In genomic region chr20:63537525-63538203, GRCh38 we compare ENCODE assay signal across 8 cellular contexts. TPM values are rescaled to one million over a fixed set of nuclear protein-coding genes. Genes with fewer than 3 reads are reported as not detected.
A peak's percentile ranks its signal among the peaks of the same experiment; 100 is the strongest.
DNase-seq lines count a peak whose midpoint lies in the region; ATAC-seq and TF ChIP-seq lines count a peak whose summit lies in the region.

No MANE protein-coding gene starts in this region.

- H3K36me3 ChIP-seq in endodermal cell (ENCODE audit: control insufficient read depth, insufficient read depth, low read length), result no peaks in the 10 kb centered on the region

- ATAC-seq in GM19468 (IDR thresholded peaks at IDR 0.05; ENCODE audit: extremely low read depth, unreplicated experiment), result peak; percentile 77

- H3K4me1 Mint-ChIP-seq in Calu3 (ENCODE audit: low read depth, unreplicated experiment) (peaks cover 60% of the 10 kb centered on the region), endodermal cell (no peaks in the 10 kb centered on the region)

- no peak overlapping the region for H3K4me3 ChIP-seq in endodermal cell (ENCODE audit: low read length)

- H3K27ac ChIP-seq in endodermal cell (ENCODE audit: low read depth, low read length), result no peak overlapping the region

- no peaks in the 10 kb centered on the region for H3K4me1 ChIP-seq in endodermal cell (ENCODE audit: control insufficient read depth, insufficient read depth, low read length)

- H3K9me3 Mint-ChIP-seq in Calu3 (ENCODE audit: low read depth, unreplicated experiment) (no peaks in the 10 kb centered on the region), endodermal cell (no peaks in the 10 kb centered on the region)

- DNase-seq in Calu3, result peak; percentile 100
- peak; percentile 100 for DNase-seq in HPDE6-E6E7 (ENCODE audit: extremely low spot score)
- DNase-seq in NK-92 treated with Interleukin-12 subunit alpha and Interleukin-12 subunit beta, amount 100 ng/mL, for 24 hours (lab: John Stamatoyannopoulos, UW), result peak; percentile 95
- DNase-seq in activated CD8-positive, alpha-beta memory T cell treated with anti-CD3 and anti-CD28 coated beads for 4 hours (ENCODE audit: low read depth in 2 of 2), result peak; percentile 84
- peak; percentile 95 for DNase-seq in endodermal cell
- DNase-seq in midbrain (lab: John Stamatoyannopoulos, UW), result peak; percentile 67
- DNase-seq in stimulated activated CD8-positive, alpha-beta memory T cell treated with anti-CD3 and anti-CD28 coated beads, Interleukin-2, amount 100 ng/mL, for 48 hours (ENCODE audit: low read depth in 2 of 2), result peak; percentile 92 to 93

- BruUV-seq in Calu3 (replicated peaks; lab: Mats Ljungman, UMichigan), result no TSS peak

- TF ChIP-seq CTCF in Calu3 (IDR thresholded peaks at IDR 0.05; ENCODE audit: unreplicated experiment) (peak; percentile 99), endodermal cell (conservative IDR thresholded peaks at IDR 0.05) (peak; percentile 99)

- H3K36me3 Mint-ChIP-seq in Calu3 (ENCODE audit: insufficient read depth, unreplicated experiment) (peaks cover 62% of the 10 kb centered on the region), endodermal cell (ENCODE audit: low read depth) (no peaks in the 10 kb centered on the region)

- CTCF ChIA-PET in Calu3 (lab: Charles Lee), result interaction anchor here (0.7 to 3.2 kb wide), 41 partner anchors 8 to 587 kb away, joined by 3 to 37 read pairs (median 5); partner anchors contain the start of genes ARFRP1, HELZ2, PPDPF and PRPF6

- H3K4me3 Mint-ChIP-seq in Calu3 (ENCODE audit: low read depth, unreplicated experiment), result peak overlapping the region; percentile 89
- peak overlapping the region; percentile 41 for H3K4me3 Mint-ChIP-seq in endodermal cell

- WGBS in endodermal cell (ENCODE audit: insufficient coverage in 1 of 2, insufficient read length in 1 of 2), 2 experiments, result 33 to 38% methylated on average over 20 to 34 of the region's 34 CpGs

- H3K27ac Mint-ChIP-seq in Calu3 (ENCODE audit: unreplicated experiment) (peak overlapping the region; percentile 84), endodermal cell (no peak overlapping the region)

- no peaks in the 10 kb centered on the region for H3K27me3 Mint-ChIP-seq in Calu3 (ENCODE audit: unreplicated experiment)
- H3K27me3 Mint-ChIP-seq in endodermal cell (ENCODE audit: insufficient read depth), result no peaks in the 10 kb centered on the region

- intact Hi-C loops in Calu3 (cut with micrococcal nuclease; ENCODE audit: unreplicated experiment), result loop anchor here (2.0 to 5.0 kb wide), 5 partner anchors 40 to 435 kb away; partner anchors contain the start of genes GMEB2 and TPD52L2

- no peak overlapping the region for H3K9ac ChIP-seq in endodermal cell (ENCODE audit: extremely low read depth, low read length, poor library complexity, severe bottlenecking)

- H3K27me3 ChIP-seq in endodermal cell (ENCODE audit: control insufficient read depth, insufficient read depth, low read length, poor library complexity, severe bottlenecking), result no peaks in the 10 kb centered on the region

- no peaks in the 10 kb centered on the region for H3K9me3 ChIP-seq in endodermal cell (ENCODE audit: control insufficient read depth, low read length)

RNA-seq across cellular contexts. Expression of gene PTK6, which starts 0.5 kb away (rescaled TPM):
- 15.9 and 22.5 TPM in 2 replicates for total RNA-seq in Calu3 (2022)
- under 1 TPM in 1 of 2 donors, not detected in 1; 0.22 TPM for total RNA-seq in endodermal cell
- polyA plus RNA-seq in endodermal cell (2013, experiment 1 of 2), result not detected
- not detected for polyA plus RNA-seq in endodermal cell (2013, experiment 2 of 2)

RNA-seq across cellular contexts. Expression of gene SRMS, which starts 9.9 kb away (rescaled TPM):
- total RNA-seq in Calu3 (2022) (not detected in 2 replicates), endodermal cell (not detected)
- not detected for polyA plus RNA-seq in endodermal cell (2013, experiment 1 of 2)
- not detected for polyA plus RNA-seq in endodermal cell (2013, experiment 2 of 2)

RNA-seq across cellular contexts. Expression of gene FNDC11, which starts 16.3 kb away (rescaled TPM):
- total RNA-seq in Calu3 (2022), result 0.24 TPM in 1 of 2 replicates, not detected in the other
- total RNA-seq in endodermal cell, result 1 to 10 TPM; 1.8 to 2.4 TPM
- polyA plus RNA-seq in endodermal cell (2013, experiment 1 of 2), result 5.2 TPM
- 5.2 TPM for polyA plus RNA-seq in endodermal cell (2013, experiment 2 of 2)

RNA-seq across cellular contexts. Expression of gene PPDPF, which starts 17.1 kb away (rescaled TPM):
- total RNA-seq in Calu3 (2022), result 517 and 545 TPM in 2 replicates
- 100 to 1,000 TPM; 247 to 296 TPM for total RNA-seq in endodermal cell
- polyA plus RNA-seq in endodermal cell (2013, experiment 1 of 2), result 318 TPM
- polyA plus RNA-seq in endodermal cell (2013, experiment 2 of 2), result 282 TPM

RNA-seq across cellular contexts. Expression of gene HELZ2, which starts 36.4 kb away (rescaled TPM):
- total RNA-seq in Calu3 (2022) (135 and 281 TPM in 2 replicates), endodermal cell (10 to 100 TPM; 34.5 to 37.0 TPM)
- polyA plus RNA-seq in endodermal cell (2013, experiment 1 of 2), result 15.5 TPM
- polyA plus RNA-seq in endodermal cell (2013, experiment 2 of 2), result 14.7 TPM

Comparison
In these comparisons a context has a peak if more than half of its experiments do, and no peak if none do; other contexts are left out.
1. RNA of gene PTK6, which starts 0.5 kb away (total RNA-seq): 15.9 to 22.5 TPM in Calu3; 0.22 TPM in endodermal cell; every median in the first group is over 10 times any median in the second.
2. Peak in every context shown above with its lines, with median percentiles within 50 percentile points of each other: DNase-seq.